8 cellular contexts compared by ENCODE assay signal in the genomic region with DNA sequence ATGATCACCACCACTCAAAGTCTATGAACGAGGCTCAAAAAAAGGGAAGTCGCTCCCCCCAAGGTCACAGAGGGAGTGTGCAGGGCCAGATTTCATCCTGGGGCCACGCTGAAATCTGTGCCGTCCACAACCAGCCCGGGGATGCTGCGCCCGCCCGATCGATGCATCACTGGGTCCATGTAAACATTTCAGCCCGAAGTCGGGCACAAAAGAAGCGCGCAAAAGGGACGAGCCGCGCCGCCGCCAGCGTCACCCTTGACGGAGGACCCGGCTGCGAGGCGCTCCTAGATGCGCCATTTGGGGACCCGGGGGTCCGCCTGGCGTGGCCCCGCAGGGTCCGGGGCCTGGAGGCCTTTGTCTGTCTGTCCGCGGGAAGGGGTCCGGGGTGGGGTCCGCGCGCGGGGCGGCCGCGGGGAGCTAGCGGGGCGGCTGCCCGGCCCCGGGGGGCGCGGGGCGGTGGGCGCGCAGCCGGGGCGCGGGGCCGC. TPM values are rescaled to one million over a fixed set of nuclear protein-coding genes. Genes with fewer than 3 reads are reported as not detected.
A peak's percentile ranks its signal among the peaks of the same experiment; 100 is the strongest.
DNase-seq lines count a peak whose midpoint lies in the region; ATAC-seq, FAIRE-seq and TF ChIP-seq lines count a peak whose summit lies in the region.

No MANE protein-coding gene starts in this region.

- H3K18ac ChIP-seq in mesendoderm (ENCODE audit: low read length), result peak overlapping the region; percentile 82

- in situ Hi-C loops in GM13976 (cut with MboI; ENCODE audit: low sequenced_read_pairs, unreplicated experiment), result no loop called here

- H3K79me2 ChIP-seq in mesendoderm (ENCODE audit: control insufficient read depth, insufficient read depth, low read length), result peaks cover 16% of the 10 kb centered on the region

- H2BK15ac ChIP-seq in mesendoderm (replicated peaks; ENCODE audit: low read depth), result no peak overlapping the region

- H2BK120ac ChIP-seq in mesendoderm (ENCODE audit: low read depth, low read length), result no peak overlapping the region

- peak overlapping the region; percentile 72 for H3K4me3 ChIP-seq in effector memory CD4-positive, alpha-beta T cell (ENCODE audit: insufficient read depth, low read depth, low read length, poor library complexity, severe bottlenecking)
- H3K4me3 ChIP-seq in mesendoderm (ENCODE audit: low read length), result peak overlapping the region; percentile 98

- H3K4ac ChIP-seq in mesendoderm (ENCODE audit: low read depth, low read length), result peak overlapping the region; percentile 94

- no peak overlapping the region for H4K5ac ChIP-seq in mesendoderm (ENCODE audit: low read length)

- H4K8ac ChIP-seq in mesendoderm (ENCODE audit: low read depth, low read length), result no peak overlapping the region

- peaks cover 16% of the 10 kb centered on the region for H3K4me1 ChIP-seq in effector memory CD4-positive, alpha-beta T cell (ENCODE audit: control insufficient read depth, insufficient read depth, low read length, poor library complexity, severe bottlenecking)
- H3K4me1 ChIP-seq in mesendoderm (ENCODE audit: control insufficient read depth, low read depth, low read length), result no peaks in the 10 kb centered on the region

- peaks cover 6% of the 10 kb centered on the region for H3K36me3 ChIP-seq in effector memory CD4-positive, alpha-beta T cell (ENCODE audit: control insufficient read depth, insufficient read depth, low read length)
- no peaks in the 10 kb centered on the region for H3K36me3 ChIP-seq in mesendoderm (ENCODE audit: control insufficient read depth, insufficient read depth, low read length)

- WGBS in mesendoderm (ENCODE audit: extremely low coverage, insufficient coverage, low lambda C conversion rate), result no CpG with 5 or more reads among the region's 52 CpGs

- H3K4me2 ChIP-seq in mesendoderm (ENCODE audit: low read length), result peak overlapping the region; percentile 98

- peaks cover 5 to 9% of the 10 kb centered on the region in 2 donors for H3K27me3 Mint-ChIP-seq in stimulated activated naive B cell treated with anti-CD40 and anti-IgM and Interleukin-4, amounts not matched to agents 10 μg/mL and 1 μg/mL and 100 μg/mL, for 72 hours

- peaks cover 11% of the 10 kb centered on the region for H3K79me1 ChIP-seq in mesendoderm (ENCODE audit: low read length)

- H3K4me1 Mint-ChIP-seq in stimulated activated naive B cell treated with anti-CD40 and anti-IgM and Interleukin-4, amounts not matched to agents 10 μg/mL and 1 μg/mL and 100 μg/mL, for 72 hours, result peaks cover 11 to 22% of the 10 kb centered on the region in 2 donors

- H3K27ac ChIP-seq in effector memory CD4-positive, alpha-beta T cell (ENCODE audit: insufficient read depth, low read length, poor library complexity, severe bottlenecking), result peak overlapping the region; percentile 75
- H3K27ac ChIP-seq in mesendoderm (ENCODE audit: low read depth, low read length), result no peak overlapping the region

- H3K9me3 Mint-ChIP-seq in stimulated activated naive B cell treated with anti-CD40 and anti-IgM and Interleukin-4, amounts not matched to agents 10 μg/mL and 1 μg/mL and 100 μg/mL, for 72 hours, result peaks cover 0 to 2% of the 10 kb centered on the region in 2 donors

- peak overlapping the region; percentile 92 for H3K27ac Mint-ChIP-seq in stimulated activated naive B cell treated with anti-CD40 and anti-IgM and Interleukin-4, amounts not matched to agents 10 μg/mL and 1 μg/mL and 100 μg/mL, for 72 hours

- TF ChIP-seq POLR2A in H54 (IDR thresholded peaks at IDR 0.05; ENCODE audit: low read depth, low read length), result no peak

- H3K27me3 ChIP-seq in effector memory CD4-positive, alpha-beta T cell (replicated peaks; ENCODE audit: control insufficient read depth, insufficient read depth, low read length, poor library complexity, severe bottlenecking), result no peaks in the 10 kb centered on the region
- no peaks in the 10 kb centered on the region for H3K27me3 ChIP-seq in mesendoderm (ENCODE audit: insufficient read depth, low read length, poor library complexity)

- peak overlapping the region; percentile 96 for H3K9ac ChIP-seq in mesendoderm (ENCODE audit: low read length)

- H3K9me3 ChIP-seq in effector memory CD4-positive, alpha-beta T cell (ENCODE audit: control insufficient read depth, low read length), result no peaks in the 10 kb centered on the region

- peak overlapping the region; percentile 80 for H3K23ac ChIP-seq in mesendoderm (ENCODE audit: low read length)

- H2BK5ac ChIP-seq in mesendoderm (ENCODE audit: low read length), result no peak overlapping the region

- H3K36me3 Mint-ChIP-seq in stimulated activated naive B cell treated with anti-CD40 and anti-IgM and Interleukin-4, amounts not matched to agents 10 μg/mL and 1 μg/mL and 100 μg/mL, for 72 hours, result peaks cover 10 to 12% of the 10 kb centered on the region in 2 donors

- no peak for FAIRE-seq in H54 (lab: Jason Lieb, UNC)

- no peak overlapping the region for H2AK5ac ChIP-seq in mesendoderm (ENCODE audit: low read length)

- no peak for TF ChIP-seq CTCF in GM13976 (IDR thresholded peaks at IDR 0.05; ENCODE audit: borderline replicate concordance, control extremely low read depth, extremely low read depth, insufficient read depth, missing control alignments)

- DNase-seq in GM13976 (ENCODE audit: low spot score) (peak; percentile 59), H54 (ENCODE audit: insufficient read length, low spot score) (peak; percentile 55), Kasumi-1 (lab: John Stamatoyannopoulos, UW) (peak; percentile 24 to 51), mesendoderm (peak; percentile 51), NCI-H1436 (lab: John Stamatoyannopoulos, UW) (no peak)
- peak; percentile 1 to 9 for DNase-seq in activated CD4-positive, alpha-beta T cell treated with anti-CD3 and anti-CD28 coated beads, Interleukin-2, amount 50 U/mL, for 24 hours (ENCODE audit: low read depth in 1 of 2, low spot score in 1 of 2)
- peak in 2 of 3 donors; percentile 5 to 10 for DNase-seq in effector memory CD4-positive, alpha-beta T cell
- DNase-seq in stimulated activated naive B cell treated with anti-CD40 and anti-IgM and Interleukin-4, amounts not matched to agents 10 μg/mL and 1 μg/mL and 100 μg/mL, for 72 hours, result peak; percentile 35

- peak overlapping the region; percentile 93 to 94 for H3K4me3 Mint-ChIP-seq in stimulated activated naive B cell treated with anti-CD40 and anti-IgM and Interleukin-4, amounts not matched to agents 10 μg/mL and 1 μg/mL and 100 μg/mL, for 72 hours

- peak overlapping the region; percentile 100 for H3K56ac ChIP-seq in mesendoderm (ENCODE audit: low read length)

- peak; percentile 65 to 66 for ATAC-seq in stimulated activated naive B cell treated with anti-CD40 and anti-IgM and Interleukin-4, amounts not matched to agents 10 μg/mL and 1 μg/mL and 100 μg/mL, for 72 hours (replicated peaks)

RNA-seq across cellular contexts. Expression of a gene that starts 0.5 kb away (rescaled TPM):
- polyA plus RNA-seq in mesendoderm (2013, experiment 1 of 2), result 22.7 TPM
- polyA plus RNA-seq in mesendoderm (2013, experiment 2 of 2), result 24.1 TPM
